In the genomic region with DNA sequence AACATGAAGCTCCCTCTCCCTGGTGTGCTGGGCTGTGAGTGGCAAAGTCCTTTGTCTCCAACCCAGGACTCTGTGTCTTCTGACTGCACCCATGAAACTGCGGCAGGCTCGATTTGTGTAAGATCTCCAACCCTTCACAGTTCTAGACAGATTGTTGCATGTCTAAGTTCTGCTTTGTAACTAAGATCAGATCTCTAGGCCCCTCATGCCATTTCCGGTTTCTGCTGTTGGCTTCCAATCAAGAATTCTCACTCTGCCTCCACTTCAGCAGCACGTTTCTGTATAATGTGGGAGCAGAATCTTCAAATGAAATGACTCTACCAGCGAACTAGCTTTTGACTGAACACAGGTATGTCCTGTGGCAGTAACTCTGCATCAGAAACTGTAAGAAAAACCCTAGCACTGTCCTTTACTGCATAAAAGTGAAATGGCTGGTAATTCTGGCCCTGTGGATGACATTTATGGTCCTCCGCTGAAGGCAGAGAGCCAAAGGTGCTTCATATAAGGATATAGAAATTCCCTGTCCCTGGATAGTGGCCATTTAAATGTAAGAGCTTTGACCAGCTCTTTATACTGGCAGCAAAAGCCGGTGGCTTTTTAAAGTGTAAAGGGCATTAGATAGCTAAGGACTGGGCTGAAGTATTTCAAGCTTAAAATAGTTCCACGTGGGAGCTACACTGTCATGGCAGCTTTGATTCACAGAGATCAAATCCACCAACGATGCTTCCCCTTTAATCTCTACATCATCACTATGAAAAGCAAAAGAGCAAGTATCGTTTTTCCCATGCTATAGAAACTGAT, we compare ENCODE assay signal across 1 cellular context.
TF ChIP-seq lines count a peak whose summit lies in the region.

No MANE protein-coding gene starts in this region.

TF ChIP-seq in H1, 55 proteins besides CTCF, POLR2A, EP300 and RAD21 (continued from another document):
- no peak for TF ChIP-seq GABPA (IDR thresholded peaks at IDR 0.05; ENCODE audit: borderline replicate concordance, insufficient read depth, low read length)
- TF ChIP-seq TCF12 (IDR thresholded peaks at IDR 0.05; ENCODE audit: low read depth, low read length): no peak
- no peak for TF ChIP-seq SIX5 (IDR thresholded peaks at IDR 0.05; ENCODE audit: low read depth, low read length)
- no peak for TF ChIP-seq TAF1 (IDR thresholded peaks at IDR 0.05; ENCODE audit: low read depth, low read length)
- TF ChIP-seq HDAC2 (IDR thresholded peaks at IDR 0.05; ENCODE audit: borderline replicate concordance in 1 of 2, low read depth in 2 of 2, low read length in 2 of 2): no peak
- no peak for TF ChIP-seq CBX8 (IDR thresholded peaks at IDR 0.05; ENCODE audit: borderline replicate concordance, low read depth, low read length)
- TF ChIP-seq SP1 (IDR thresholded peaks at IDR 0.05; ENCODE audit: low read depth, low read length): no peak
- no peak for TF ChIP-seq RBBP5 (IDR thresholded peaks at IDR 0.05; ENCODE audit: borderline replicate concordance, low read depth, low read length)
- no peak for TF ChIP-seq MAX (IDR thresholded peaks at IDR 0.05)
- no peak for TF ChIP-seq KDM5A (IDR thresholded peaks at IDR 0.05; ENCODE audit: low read length)
- TF ChIP-seq CHD1 (IDR thresholded peaks at IDR 0.05; ENCODE audit: low read depth, low read length): no peak
TF ChIP-seq in H1: peak in this region for 0.
